ENCODE assay signal across 10 cellular contexts in genomic region chr1:15389828-15390227, GRCh38. TPM values are rescaled to one million over a fixed set of nuclear protein-coding genes. Genes with fewer than 3 reads are reported as not detected.
"Had no signal": no experiment of that assay in that cellular context is flagged by ENCODE, and none has a peak within 500 bp of the region (broad histone marks: within the 10 kb centered on the region; RNA-seq: fewer than 3 reads in every experiment).

No MANE protein-coding gene starts in this region.

RNA-seq across cellular contexts. Expression of gene CTRC, which starts 48.4 kb away (rescaled TPM):
- total RNA-seq: activated naive CD4-positive, alpha-beta T cell treated with anti-CD3 and anti-CD28 coated beads for 36 hours; activated naive CD4-positive, alpha-beta T cell treated with anti-CD3 and anti-CD28 coated beads, Interleukin-2, amount 50 U/mL, for 72 hours; activated T-helper 17 cell treated with anti-CD3 and anti-CD28 coated beads, Interleukin-2, amount 50 U/mL, for 72 hours; ascending aorta; astrocyte; bronchial epithelial cell; cardiac muscle cell; cardiac septum; cerebellum; chondrocyte had no signal
